ENCODE assay signal across 20 cellular contexts in genomic region chr12:15556411-15556810, GRCh38.
"Had no signal": no experiment of that assay in that cellular context is flagged by ENCODE, and none has a peak within 500 bp of the region (broad histone marks: within the 10 kb centered on the region; RNA-seq: fewer than 3 reads in every experiment).

No MANE protein-coding gene starts in this region.

- ATAC-seq: activated naive CD8-positive, alpha-beta T cell treated with anti-CD3 and anti-CD28 coated beads, Interleukin-2, amount 50 U/mL, for 24 hours; activated T-helper 17 cell treated with anti-CD3 and anti-CD28 coated beads, Interleukin-2, amount 50 U/mL, for 72 hours; gastroesophageal sphincter; heart right ventricle; right lobe of liver had no signal

- H3K9ac ChIP-seq: neural progenitor cell had no signal

- H3K9me3 ChIP-seq: gastroesophageal sphincter, heart right ventricle, ovary, right lobe of liver, stomach, testis, uterus had no signal

- H3K4me3 ChIP-seq: gastroesophageal sphincter, heart right ventricle, lung, neural progenitor cell, ovary, right lobe of liver, stomach, testis, uterus had no signal

- H3K4me2 ChIP-seq: neural progenitor cell had no signal

- H3K36me3 ChIP-seq: gastroesophageal sphincter, heart right ventricle, neural progenitor cell, ovary, right lobe of liver, stomach, uterus had no signal

- H3K27ac ChIP-seq: epithelial cell of prostate, gastroesophageal sphincter, heart right ventricle, neural progenitor cell, ovary, right lobe of liver, stomach had no signal

- H3K27me3 ChIP-seq: gastroesophageal sphincter, heart right ventricle, neural progenitor cell, ovary, right lobe of liver, stomach, testis, uterus had no signal

- H2AFZ ChIP-seq: neural progenitor cell had no signal

- H3K4me1 ChIP-seq: gastroesophageal sphincter, neural progenitor cell, right lobe of liver, stomach, testis, uterus had no signal

- DNase-seq: activated CD4-positive, alpha-beta T cell treated with anti-CD3 and anti-CD28 coated beads for 1 hour; activated CD4-positive, alpha-beta T cell treated with anti-CD3 and anti-CD28 coated beads, Interleukin-2, amount 50 U/mL, for 48 hours; activated naive CD4-positive, alpha-beta T cell treated with Interleukin-2 at 50 U/mL for 16 hours; activated naive CD8-positive, alpha-beta T cell treated with anti-CD3 and anti-CD28 coated beads, Interleukin-2, amount 50 U/mL, for 24 hours; heart right ventricle; islet precursor cell; naive B cell; ovary; right lobe of liver; stimulated activated CD4-positive, alpha-beta T cell treated with anti-CD3 and anti-CD28 coated beads, Interleukin-1b, Interleukin-23, amount 100 ng/mL, for 48 hours; stomach; T-helper 1 cell; T1000; testis; uterus had no signal
